ENCODE assay signal across 22 cellular contexts in genomic region chr3:99919694-99920093, GRCh38.
DNase-seq lines count a peak whose midpoint lies in the region; ATAC-seq and TF ChIP-seq lines count a peak whose summit lies in the region.
"Had no signal": no experiment of that assay in that cellular context is flagged by ENCODE, and none has a peak within 500 bp of the region (broad histone marks: within the 10 kb centered on the region; RNA-seq: fewer than 3 reads in every experiment).

No MANE protein-coding gene starts in this region.

- H3K4me3 Mint-ChIP-seq in type B pancreatic cell = no peak overlapping the region
- H3K4me3 Mint-ChIP-seq in chondrocyte (ENCODE audit: unreplicated experiment) = no peak overlapping the region
- H3K4me3 Mint-ChIP-seq: activated T-helper 17 cell treated with anti-CD3 and anti-CD28 coated beads, Interleukin-2, amount 50 U/mL, for 72 hours; B cell; stimulated activated naive CD8-positive, alpha-beta T cell treated with anti-CD3 and anti-CD28 coated beads, Interleukin-15, Interleukin-2, amounts not matched to agents 100 ng/mL and 50 ng/mL, for 24 hours; WTC11 had no signal

- DNase-seq in right atrium auricular region (ENCODE audit: low spot score) = no peak
- DNase-seq in cardiac septum (ENCODE audit: low spot score) = no peak
- DNase-seq in colonic mucosa = peak; percentile 32
- DNase-seq in type B pancreatic cell (ENCODE audit: extremely low spot score, unreplicated experiment) = no peak
- DNase-seq in chondrocyte (ENCODE audit: low spot score) = no peak
- DNase-seq: effector CD4-positive, alpha-beta T cell; GF-D8; glutamatergic neuron; NCI-H1105 treated with DMSO at 0.1 percent for 48 hours; NCI-H2081 treated with DMSO at 0.1 percent for 48 hours; Peyer's patch; stimulated activated CD4-positive, alpha-beta T cell treated with anti-CD3 and anti-CD28 coated beads, Interleukin-4, amount 100 ng/mL, for 4 hours; T-helper 9 cell had no signal

- ATAC-seq in HG03571 (IDR thresholded peaks at IDR 0.05; ENCODE audit: unreplicated experiment) (no peak), GM21576 (IDR thresholded peaks at IDR 0.05; ENCODE audit: unreplicated experiment) (no peak)
- ATAC-seq: A549; activated naive CD4-positive, alpha-beta T cell treated with anti-CD3 and anti-CD28 coated beads, Interleukin-2, amount 50 U/mL, for 72 hours; activated T-helper 17 cell treated with anti-CD3 and anti-CD28 coated beads, Interleukin-2, amount 50 U/mL, for 72 hours had no signal

- TF ChIP-seq CTCF in right atrium auricular region (IDR thresholded peaks at IDR 0.05) (no peak), colonic mucosa (IDR thresholded peaks at IDR 0.05) (no peak), type B pancreatic cell (conservative IDR thresholded peaks at IDR 0.05) (no peak), chondrocyte (IDR thresholded peaks at IDR 0.05) (no peak)

- H3K4me1 Mint-ChIP-seq in type B pancreatic cell (ENCODE audit: unreplicated experiment) (peaks cover 23% of the 10 kb centered on the region), chondrocyte (ENCODE audit: low read depth) (peaks cover 36% of the 10 kb centered on the region)

- H3K27ac ChIP-seq in right atrium auricular region (peak overlapping the region; percentile 70 to 79), colonic mucosa (peak overlapping the region; percentile 58), mucosa of rectum (ENCODE audit: low read depth in 2 of 2, low read length in 2 of 2) (peak overlapping the region; percentile 86 to 90)
- H3K27ac ChIP-seq: A549 had no signal

- H3K4me3 ChIP-seq in right atrium auricular region (no peak overlapping the region), colonic mucosa (no peak overlapping the region), mucosa of rectum (ENCODE audit: low read length in 2 of 2) (no peak overlapping the region)
- H3K4me3 ChIP-seq: A549, Peyer's patch had no signal

- H3K27me3 ChIP-seq in right atrium auricular region (no peaks in the 10 kb centered on the region), colonic mucosa (no peaks in the 10 kb centered on the region), mucosa of rectum (ENCODE audit: control insufficient read depth in 2 of 2, insufficient read depth in 2 of 2, low read length in 2 of 2) (no peaks in the 10 kb centered on the region)
- H3K27me3 ChIP-seq: Peyer's patch had no signal

- no peaks in the 10 kb centered on the region for H3K9me3 ChIP-seq in right atrium auricular region
- no peaks in the 10 kb centered on the region for H3K9me3 ChIP-seq in colonic mucosa
- H3K9me3 ChIP-seq in mucosa of rectum (ENCODE audit: control insufficient read depth in 2 of 2, low read length in 2 of 2) = no peaks in the 10 kb centered on the region
- H3K9me3 ChIP-seq: A549, Peyer's patch had no signal

- H3K27me3 Mint-ChIP-seq in type B pancreatic cell (no peaks in the 10 kb centered on the region), chondrocyte (ENCODE audit: low read depth) (no peaks in the 10 kb centered on the region)
- H3K27me3 Mint-ChIP-seq: activated T-helper 17 cell treated with anti-CD3 and anti-CD28 coated beads, Interleukin-2, amount 50 U/mL, for 72 hours; B cell; stimulated activated naive CD8-positive, alpha-beta T cell treated with anti-CD3 and anti-CD28 coated beads, Interleukin-15, Interleukin-2, amounts not matched to agents 100 ng/mL and 50 ng/mL, for 24 hours had no signal

- H3K9me3 Mint-ChIP-seq in type B pancreatic cell (peaks cover 16% of the 10 kb centered on the region), chondrocyte (ENCODE audit: low read depth) (no peaks in the 10 kb centered on the region)
- H3K9me3 Mint-ChIP-seq: activated naive CD4-positive, alpha-beta T cell treated with anti-CD3 and anti-CD28 coated beads, Interleukin-2, amount 50 U/mL, for 72 hours; stimulated activated naive CD8-positive, alpha-beta T cell treated with anti-CD3 and anti-CD28 coated beads, Interleukin-15, Interleukin-2, amounts not matched to agents 100 ng/mL and 50 ng/mL, for 24 hours; WTC11 had no signal

- peaks cover 18% of the 10 kb centered on the region for H3K36me3 Mint-ChIP-seq in type B pancreatic cell
- no peaks in the 10 kb centered on the region for H3K36me3 Mint-ChIP-seq in chondrocyte (ENCODE audit: low read depth)
- H3K36me3 Mint-ChIP-seq: WTC11 had no signal

- intact Hi-C loops in cardiac septum (cut with DNase I) = loop anchor here (5.0 kb wide), 2 partner anchors 37 to 72 kb away; no protein-coding TSS in a partner anchor
- intact Hi-C loops in colonic mucosa (cut with DNase I) = no loop called here

- no peak overlapping the region for H3K9ac ChIP-seq in colonic mucosa (ENCODE audit: low read depth in 2 of 2, low read length in 2 of 2)
- no peak overlapping the region for H3K9ac ChIP-seq in mucosa of rectum (ENCODE audit: low read depth in 1 of 2, low read length in 2 of 2)

- no peaks in the 10 kb centered on the region for H3K36me3 ChIP-seq in right atrium auricular region
- no peaks in the 10 kb centered on the region for H3K36me3 ChIP-seq in colonic mucosa
- no peaks in the 10 kb centered on the region for H3K36me3 ChIP-seq in mucosa of rectum (ENCODE audit: control insufficient read depth in 2 of 2, insufficient read depth in 2 of 2, low read length in 2 of 2)
- H3K36me3 ChIP-seq: Peyer's patch had no signal

- H3K27ac Mint-ChIP-seq in type B pancreatic cell (peak overlapping the region; percentile 39), chondrocyte (ENCODE audit: unreplicated experiment) (no peak overlapping the region)
- H3K27ac Mint-ChIP-seq: activated naive CD4-positive, alpha-beta T cell treated with anti-CD3 and anti-CD28 coated beads, Interleukin-2, amount 50 U/mL, for 72 hours; activated T-helper 17 cell treated with anti-CD3 and anti-CD28 coated beads, Interleukin-2, amount 50 U/mL, for 72 hours; B cell; stimulated activated naive CD8-positive, alpha-beta T cell treated with anti-CD3 and anti-CD28 coated beads, Interleukin-15, Interleukin-2, amounts not matched to agents 100 ng/mL and 50 ng/mL, for 24 hours had no signal

- peaks cover 0 to 35% of the 10 kb centered on the region in 2 donors for H3K4me1 ChIP-seq in right atrium auricular region
- H3K4me1 ChIP-seq in colonic mucosa = peaks cover 4% of the 10 kb centered on the region
- peaks cover 4 to 27% of the 10 kb centered on the region in 2 donors for H3K4me1 ChIP-seq in mucosa of rectum (ENCODE audit: control insufficient read depth in 2 of 2, insufficient read depth in 2 of 2, low read length in 2 of 2)
